27 cellular contexts compared by ENCODE assay signal in the genomic region with DNA sequence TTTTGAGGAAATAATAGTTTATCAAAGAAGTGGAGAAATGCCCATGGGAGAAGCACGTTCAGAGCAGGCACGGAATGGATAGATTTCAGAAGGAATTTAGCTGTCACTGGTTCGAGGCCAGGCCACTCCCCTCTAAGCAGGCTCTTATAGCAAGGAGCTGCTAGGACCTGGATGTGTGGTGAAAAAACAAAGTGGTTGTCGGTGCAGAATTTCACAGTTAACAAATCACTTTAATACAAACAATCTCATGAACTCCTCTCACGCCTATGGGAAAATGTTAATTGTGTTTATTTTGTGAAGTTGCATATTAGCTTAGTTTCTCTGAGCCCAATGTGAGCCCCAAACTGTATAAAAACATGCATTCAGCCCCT.
DNase-seq lines count a peak whose midpoint lies in the region; ATAC-seq, FAIRE-seq and TF ChIP-seq lines count a peak whose summit lies in the region.
"Had no signal": no experiment of that assay in that cellular context is flagged by ENCODE, and none has a peak within 500 bp of the region (broad histone marks: within the 10 kb centered on the region; RNA-seq: fewer than 3 reads in every experiment).

No MANE protein-coding gene starts in this region.

- DNase-seq in EL (peak; percentile 8), astrocyte (ENCODE audit: low read depth) (peak; percentile 62), mesendoderm (peak; percentile 30), PC-3 (no peak), psoas muscle (no peak)
- DNase-seq: activated CD4-positive, alpha-beta memory T cell treated with anti-CD3 and anti-CD28 coated beads, Interleukin-2, amount 10 ng/mL, durations not matched to agents 7 days and 5 days; activated naive CD8-positive, alpha-beta T cell treated with anti-CD3 and anti-CD28 coated beads for 36 hours; body of pancreas; effector memory CD4-positive, alpha-beta T cell; kidney; lower lobe of right lung; NCI-H1417; NCI-H2081 treated with DMSO at 0.1 percent for 48 hours; NCI-H510A treated with DMSO at 0.1 percent for 48 hours; PC-9; SHP77 treated with DMSO at 0.1 percent for 48 hours; spleen; stimulated activated CD4-positive, alpha-beta T cell treated with anti-CD3 and anti-CD28 coated beads, Interleukin-2, amount 100 ng/mL, for 48 hours; testis had no signal

- H2BK120ac ChIP-seq in mesendoderm (ENCODE audit: low read depth, low read length) = no peak overlapping the region

- H3K9me3 ChIP-seq in astrocyte (ENCODE audit: insufficient read depth, low read depth, low read length) (no peaks in the 10 kb centered on the region), stomach smooth muscle (ENCODE audit: control insufficient read depth in 2 of 2, low read length in 2 of 2) (no peaks in the 10 kb centered on the region), PC-3 (ENCODE audit: low read length) (no peaks in the 10 kb centered on the region), psoas muscle (no peaks in the 10 kb centered on the region)
- H3K9me3 ChIP-seq: body of pancreas, lower lobe of right lung, spleen, testis had no signal

- H4K20me1 ChIP-seq in astrocyte (ENCODE audit: insufficient read depth, low read length) (no peaks in the 10 kb centered on the region), PC-3 (ENCODE audit: low read length) (no peaks in the 10 kb centered on the region)

- CTCF ChIA-PET in PC-3 (lab: Charles Lee) = no interaction called here

- H4K8ac ChIP-seq in mesendoderm (ENCODE audit: low read depth, low read length) = no peak overlapping the region

- POLR2A ChIA-PET in PC-3 (lab: Charles Lee; ENCODE audit: unreplicated experiment) = no interaction called here

- H3K23ac ChIP-seq in mesendoderm (ENCODE audit: low read length) = no peak overlapping the region

- H2AFZ ChIP-seq in astrocyte (ENCODE audit: low read depth, low read length) (no peak overlapping the region), PC-3 (ENCODE audit: low read length) (no peak overlapping the region)
- H2AFZ ChIP-seq: PC-9 had no signal

- no peaks in the 10 kb centered on the region for H3K36me3 Mint-ChIP-seq in astrocyte (ENCODE audit: low read depth, unreplicated experiment)
- H3K36me3 Mint-ChIP-seq: activated naive CD8-positive, alpha-beta T cell treated with anti-CD3 and anti-CD28 coated beads for 36 hours; stimulated activated effector memory CD8-positive, alpha-beta T cell treated with anti-CD3 and anti-CD28 coated beads, Interleukin-12 subunit alpha, Interleukin-12 subunit beta, amount 100 ng/mL, for 72 hours had no signal

- H2AK5ac ChIP-seq in mesendoderm (ENCODE audit: low read length) = no peak overlapping the region

- H3K79me2 ChIP-seq in astrocyte (ENCODE audit: insufficient read depth, low read length) (no peaks in the 10 kb centered on the region), mesendoderm (ENCODE audit: control insufficient read depth, insufficient read depth, low read length) (no peaks in the 10 kb centered on the region), PC-3 (ENCODE audit: low read length) (no peaks in the 10 kb centered on the region)

- no peaks in the 10 kb centered on the region for H3K9me2 ChIP-seq in PC-3 (replicated peaks; ENCODE audit: low read length)

- H4K5ac ChIP-seq in mesendoderm (ENCODE audit: low read length) = no peak overlapping the region

- peak overlapping the region; percentile 70 for H3K27ac ChIP-seq in astrocyte (ENCODE audit: low read depth, low read length)
- H3K27ac ChIP-seq in mesendoderm (ENCODE audit: low read depth, low read length) = no peak overlapping the region
- H3K27ac ChIP-seq in stomach smooth muscle (ENCODE audit: low read length) = peak overlapping the region; percentile 37
- no peak overlapping the region for H3K27ac ChIP-seq in PC-3 (ENCODE audit: low read length)
- no peak overlapping the region for H3K27ac ChIP-seq in psoas muscle
- H3K27ac ChIP-seq: body of pancreas, C4-2B, lower lobe of right lung, PC-9, spleen, testis had no signal

- no peaks in the 10 kb centered on the region for H3K79me1 ChIP-seq in mesendoderm (ENCODE audit: low read length)

- ATAC-seq in GM19324 (IDR thresholded peaks at IDR 0.05; ENCODE audit: low FRiP score, unreplicated experiment) (no peak), HG02840 (IDR thresholded peaks at IDR 0.05; ENCODE audit: low FRiP score, unreplicated experiment) (no peak), PC-3 (no peak), psoas muscle (no peak)
- ATAC-seq: activated CD4-positive, CD25-positive, alpha-beta regulatory T cell treated with anti-CD3 and anti-CD28 coated beads, Interleukin-2, amount 50 U/mL, for 24 hours; body of pancreas; lower lobe of right lung; stimulated activated effector memory CD8-positive, alpha-beta T cell treated with anti-CD3 and anti-CD28 coated beads, Interleukin-12 subunit alpha, Interleukin-12 subunit beta, amount 100 ng/mL, for 72 hours had no signal

- no peak for FAIRE-seq in astrocyte (lab: Jason Lieb, UNC)
- FAIRE-seq: colon, kidney had no signal

- no peak overlapping the region for H3K4me2 ChIP-seq in astrocyte (ENCODE audit: low read length)
- no peak overlapping the region for H3K4me2 ChIP-seq in mesendoderm (ENCODE audit: low read length)
- no peak overlapping the region for H3K4me2 ChIP-seq in PC-3 (ENCODE audit: low read length)
- H3K4me2 ChIP-seq: PC-9 had no signal

- no peak overlapping the region for H2BK15ac ChIP-seq in mesendoderm (replicated peaks; ENCODE audit: low read depth)

- no peaks in the 10 kb centered on the region for H3K36me3 ChIP-seq in astrocyte (ENCODE audit: insufficient read depth, low read length)
- H3K36me3 ChIP-seq in mesendoderm (ENCODE audit: control insufficient read depth, insufficient read depth, low read length) = no peaks in the 10 kb centered on the region
- no peaks in the 10 kb centered on the region for H3K36me3 ChIP-seq in stomach smooth muscle (ENCODE audit: control insufficient read depth in 2 of 2, insufficient read depth in 2 of 2, low read length in 2 of 2)
- H3K36me3 ChIP-seq in PC-3 (ENCODE audit: low read depth, low read length) = no peaks in the 10 kb centered on the region
- no peaks in the 10 kb centered on the region for H3K36me3 ChIP-seq in psoas muscle (ENCODE audit: insufficient read depth in 1 of 2, low read depth in 1 of 2)
- H3K36me3 ChIP-seq: lower lobe of right lung, spleen had no signal

- BruUV-seq in PC-3 (replicated peaks; lab: Mats Ljungman, UMichigan) = no TSS peak

- no peak for TF ChIP-seq CTCF in astrocyte (IDR thresholded peaks at IDR 0.05; ENCODE audit: insufficient read depth, low read depth, low read length)
- TF ChIP-seq CTCF in PC-3 (conservative IDR thresholded peaks at IDR 0.05; ENCODE audit: low read depth, low read length) = no peak
- no peak for TF ChIP-seq CTCF in psoas muscle (IDR thresholded peaks at IDR 0.05)

- H3K9ac ChIP-seq in astrocyte (ENCODE audit: low read length) = peak overlapping the region; percentile 35
- no peak overlapping the region for H3K9ac ChIP-seq in mesendoderm (ENCODE audit: low read length)
- no peak overlapping the region for H3K9ac ChIP-seq in stomach smooth muscle (ENCODE audit: low read length in 2 of 2)
- H3K9ac ChIP-seq in PC-3 (ENCODE audit: low read length) = no peak overlapping the region

- intact Hi-C loops in PC-3 (cut with micrococcal nuclease) = no loop called here
- intact Hi-C loops in psoas muscle (cut with DNase I) = no loop called here

- H3K27me3 Mint-ChIP-seq in astrocyte (ENCODE audit: low read depth, unreplicated experiment) = peaks cover 8% of the 10 kb centered on the region
- H3K27me3 Mint-ChIP-seq: activated CD4-positive, alpha-beta memory T cell treated with anti-CD3 and anti-CD28 coated beads, Interleukin-2, amount 10 ng/mL, durations not matched to agents 7 days and 5 days had no signal

- H3K9me3 Mint-ChIP-seq in astrocyte (ENCODE audit: unreplicated experiment) = no peaks in the 10 kb centered on the region
- H3K9me3 Mint-ChIP-seq: IgD-negative memory B cell had no signal

- no CpG with 5 or more reads among the region's 5 CpGs for WGBS in mesendoderm (ENCODE audit: extremely low coverage, insufficient coverage, low lambda C conversion rate)
- WGBS in psoas muscle, 3 donors = 62 to 78% (median 64%) methylated on average over 5 of the region's 5 CpGs

- H3K4me1 Mint-ChIP-seq in astrocyte (ENCODE audit: low read depth, unreplicated experiment) = no peaks in the 10 kb centered on the region
- H3K4me1 Mint-ChIP-seq: activated CD4-positive, alpha-beta memory T cell treated with anti-CD3 and anti-CD28 coated beads, Interleukin-2, amount 10 ng/mL, durations not matched to agents 7 days and 5 days; activated naive CD8-positive, alpha-beta T cell treated with anti-CD3 and anti-CD28 coated beads for 36 hours; stimulated activated effector memory CD8-positive, alpha-beta T cell treated with anti-CD3 and anti-CD28 coated beads, Interleukin-12 subunit alpha, Interleukin-12 subunit beta, amount 100 ng/mL, for 72 hours had no signal

- no peak overlapping the region for H2BK5ac ChIP-seq in mesendoderm (ENCODE audit: low read length)

- H3F3A ChIP-seq in PC-3 (ENCODE audit: low read length, unreplicated experiment) = no peaks in the 10 kb centered on the region

- H3K27me3 ChIP-seq in astrocyte (ENCODE audit: insufficient read depth, low read length) (no peaks in the 10 kb centered on the region), mesendoderm (ENCODE audit: insufficient read depth, low read length, poor library complexity) (no peaks in the 10 kb centered on the region), stomach smooth muscle (ENCODE audit: control insufficient read depth in 1 of 2, insufficient read depth in 2 of 2, low read length in 2 of 2) (no peaks in the 10 kb centered on the region), PC-3 (ENCODE audit: low read length) (no peaks in the 10 kb centered on the region), psoas muscle (ENCODE audit: insufficient read depth in 3 of 3, low read length in 2 of 3) (no peaks in the 10 kb centered on the region)
- H3K27me3 ChIP-seq: body of pancreas, spleen, testis had no signal

- H3K18ac ChIP-seq in mesendoderm (ENCODE audit: low read length) = no peak overlapping the region

- H3K27ac Mint-ChIP-seq in astrocyte (ENCODE audit: unreplicated experiment) = no peak overlapping the region
- H3K27ac Mint-ChIP-seq: activated CD4-positive, alpha-beta memory T cell treated with anti-CD3 and anti-CD28 coated beads, Interleukin-2, amount 10 ng/mL, durations not matched to agents 7 days and 5 days; activated naive CD8-positive, alpha-beta T cell treated with anti-CD3 and anti-CD28 coated beads for 36 hours; IgD-negative memory B cell; stimulated activated effector memory CD8-positive, alpha-beta T cell treated with anti-CD3 and anti-CD28 coated beads, Interleukin-12 subunit alpha, Interleukin-12 subunit beta, amount 100 ng/mL, for 72 hours had no signal

- H3K4ac ChIP-seq in mesendoderm (ENCODE audit: low read depth, low read length) = no peak overlapping the region

- H3K56ac ChIP-seq in mesendoderm (ENCODE audit: low read length) = no peak overlapping the region

- H3K4me3 ChIP-seq in astrocyte (ENCODE audit: insufficient read depth, low read depth, low read length) (no peak overlapping the region), mesendoderm (ENCODE audit: low read length) (no peak overlapping the region), stomach smooth muscle (ENCODE audit: low read length in 2 of 2) (no peak overlapping the region), PC-3 (ENCODE audit: low read length) (no peak overlapping the region), psoas muscle (no peak overlapping the region)
- H3K4me3 ChIP-seq: body of pancreas, lower lobe of right lung, PC-9, spleen, testis had no signal

- H3K4me1 ChIP-seq in astrocyte (ENCODE audit: insufficient read depth, low read length) = peaks cover 12% of the 10 kb centered on the region
- peaks cover 2% of the 10 kb centered on the region for H3K4me1 ChIP-seq in mesendoderm (ENCODE audit: control insufficient read depth, low read depth, low read length)
- H3K4me1 ChIP-seq in stomach smooth muscle (ENCODE audit: control insufficient read depth, insufficient read depth, low read length) = peaks cover 10% of the 10 kb centered on the region
- H3K4me1 ChIP-seq in PC-3 (ENCODE audit: insufficient read depth, low read length) = peaks cover 21% of the 10 kb centered on the region; the same call in 1 of the 2 replicates
- H3K4me1 ChIP-seq in psoas muscle = no peaks in the 10 kb centered on the region
- H3K4me1 ChIP-seq: body of pancreas, lower lobe of right lung, testis had no signal

- no peak overlapping the region for H3K4me3 Mint-ChIP-seq in astrocyte (ENCODE audit: unreplicated experiment)
- H3K4me3 Mint-ChIP-seq: activated CD4-positive, alpha-beta memory T cell treated with anti-CD3 and anti-CD28 coated beads, Interleukin-2, amount 10 ng/mL, durations not matched to agents 7 days and 5 days; activated naive CD8-positive, alpha-beta T cell treated with anti-CD3 and anti-CD28 coated beads for 36 hours; IgD-negative memory B cell; stimulated activated effector memory CD8-positive, alpha-beta T cell treated with anti-CD3 and anti-CD28 coated beads, Interleukin-12 subunit alpha, Interleukin-12 subunit beta, amount 100 ng/mL, for 72 hours had no signal

Comparison
In these comparisons a context has a peak if more than half of its experiments do, and no peak if none do; other contexts are left out.
1. DNase-seq: peak in EL (single experiment), astrocyte (single experiment) and mesendoderm (single experiment); none in PC-3 (single experiment) and psoas muscle (0 of 2).
2. H3K27ac ChIP-seq: peak in astrocyte (single experiment) and stomach smooth muscle (single experiment); none in mesendoderm (single experiment), PC-3 (single experiment) and psoas muscle (single experiment).